ENCODE assay signal across 8 cellular contexts in genomic region chr4:39514266-39514665, GRCh38. TPM values are rescaled to one million over a fixed set of nuclear protein-coding genes. Genes with fewer than 3 reads are reported as not detected.
A peak's percentile ranks its signal among the peaks of the same experiment; 100 is the strongest.
DNase-seq lines count a peak whose midpoint lies in the region; ATAC-seq, FAIRE-seq and TF ChIP-seq lines count a peak whose summit lies in the region.
"Not testable (repeated sequence)": the region's sequence is repeated elsewhere in the genome, so short reads cannot be mapped to it uniquely, and the experiment has no call there.

No MANE protein-coding gene starts in this region.

- TF ChIP-seq RAD21 in HepG2 (CRISPR knock-in tag; IDR thresholded peaks at IDR 0.05): not testable (repeated sequence)

- ATAC-seq in body of pancreas, HepG2: not testable (repeated sequence)

- TF ChIP-seq CTCF in 22Rv1 (IDR thresholded peaks at IDR 0.05); PC-9 (conservative IDR thresholded peaks at IDR 0.05); body of pancreas (IDR thresholded peaks at IDR 0.05); esophagus squamous epithelium (IDR thresholded peaks at IDR 0.05); HepG2 (CRISPR knock-in tag; IDR thresholded peaks at IDR 0.05); transverse colon (IDR thresholded peaks at IDR 0.05): not testable (repeated sequence)

- H4K20me1 ChIP-seq in GM23248 (ENCODE audit: insufficient read depth); PC-9 (ENCODE audit: insufficient read depth); HepG2 (ENCODE audit: insufficient read depth, low read length): not testable (repeated sequence)

- H2AFZ ChIP-seq in GM23248; PC-9; HepG2 (ENCODE audit: low read length): not testable (repeated sequence)

- not testable (repeated sequence) for H3K4me1 ChIP-seq in GM23248 (ENCODE audit: insufficient read depth); mucosa of rectum (ENCODE audit: control insufficient read depth in 2 of 2, insufficient read depth in 2 of 2, low read length in 2 of 2)
- H3K4me1 ChIP-seq in PC-9 (replicated peaks; ENCODE audit: insufficient read depth) (peaks cover 34% of the 10 kb centered on the region), body of pancreas (peaks cover 24% of the 10 kb centered on the region), esophagus squamous epithelium (peaks cover 0 to 18% (median 0%) of the 10 kb centered on the region in 3 donors), HepG2 (ENCODE audit: insufficient read depth, low read length) (peaks cover 60% of the 10 kb centered on the region), transverse colon (peaks cover 0 to 25% (median 7%) of the 10 kb centered on the region in 4 donors)

- TF ChIP-seq EP300 in HepG2 (IDR thresholded peaks at IDR 0.05; ENCODE audit: low read depth in 2 of 2, low read length in 2 of 2); HepG2 (CRISPR knock-in tag; IDR thresholded peaks at IDR 0.05; ENCODE audit: borderline replicate concordance); transverse colon (IDR thresholded peaks at IDR 0.05; ENCODE audit: low read depth): not testable (repeated sequence)

- 79 to 100% methylated on average over 1 of the region's 1 CpG for WGBS in GM23248 (ENCODE audit: low coverage in 1 of 2, low lambda C conversion rate in 2 of 2, missing lambda C conversion rate in 2 of 2), 2 experiments
- 90 to 100% methylated on average over 1 of the region's 1 CpG for WGBS in body of pancreas, 2 donors
- 80 to 92% methylated on average over 1 of the region's 1 CpG for WGBS in esophagus squamous epithelium, 2 donors
- 100% methylated on average over 1 of the region's 1 CpG for WGBS in HepG2 (ENCODE audit: low lambda C conversion rate)
- 93 to 100% methylated on average over 1 of the region's 1 CpG for WGBS in transverse colon (ENCODE audit: low coverage in 1 of 2), 2 donors

- not testable (repeated sequence) for H3K4me3 ChIP-seq in GM23248; PC-9; body of pancreas; esophagus squamous epithelium; HepG2 (replicated peaks in 1 of 3; ENCODE audit: insufficient read depth in 1 of 3, low read depth in 2 of 3, low read length in 3 of 3); mucosa of rectum (ENCODE audit: low read length in 2 of 2); transverse colon

- TF ChIP-seq POLR2A in body of pancreas (IDR thresholded peaks at IDR 0.05): peak in 1 of 3 donors; percentile 5
- not testable (repeated sequence) for TF ChIP-seq POLR2A in esophagus squamous epithelium (IDR thresholded peaks at IDR 0.05); HepG2 (IDR thresholded peaks at IDR 0.05; ENCODE audit: insufficient read depth in 1 of 2, low read depth in 2 of 2, low read length in 2 of 2); transverse colon (IDR thresholded peaks at IDR 0.05)

- H3K36me3 ChIP-seq in GM23248 (ENCODE audit: low read depth): peaks cover 76% of the 10 kb centered on the region
- peaks cover 70% of the 10 kb centered on the region for H3K36me3 ChIP-seq in PC-9 (ENCODE audit: low read depth)
- peaks cover 12 to 15% of the 10 kb centered on the region in 2 donors for H3K36me3 ChIP-seq in body of pancreas (replicated peaks in 1 of 2; ENCODE audit: insufficient read depth in 1 of 2, low read depth in 2 of 2)
- H3K36me3 ChIP-seq in esophagus squamous epithelium: peaks cover 0 to 88% (median 39%) of the 10 kb centered on the region in 3 donors
- H3K36me3 ChIP-seq in HepG2 (replicated peaks in 1 of 2; ENCODE audit: control insufficient read depth in 1 of 2, insufficient read depth in 2 of 2, low read length in 2 of 2): peaks cover 22 to 61% of the 10 kb centered on the region in 2 experiments
- peaks cover 31 to 51% of the 10 kb centered on the region in 2 donors for H3K36me3 ChIP-seq in mucosa of rectum (ENCODE audit: control insufficient read depth in 2 of 2, insufficient read depth in 2 of 2, low read length in 2 of 2)
- peaks cover 0 to 36% (median 16%) of the 10 kb centered on the region in 4 donors for H3K36me3 ChIP-seq in transverse colon

- H3K27ac ChIP-seq in 22Rv1 (peak overlapping the region; percentile 94), GM23248 (peak overlapping the region; percentile 69; the same call in 1 of the 2 replicates), PC-9 (peak overlapping the region; percentile 100), body of pancreas (peak overlapping the region in 3 of 4 donors; percentile 65 to 83 (median 66)), esophagus squamous epithelium (peak overlapping the region in 3 of 4 donors; percentile 65 to 72 (median 69)), HepG2 (ENCODE audit: extremely low read length, insufficient read depth, low read length) (peak overlapping the region; percentile 97), mucosa of rectum (ENCODE audit: low read depth in 2 of 2, low read length in 2 of 2) (peak overlapping the region; percentile 17 to 47), transverse colon (peak overlapping the region; percentile 64 to 79 (median 76))

- not testable (repeated sequence) for H3K9ac ChIP-seq in GM23248; mucosa of rectum (ENCODE audit: low read depth in 1 of 2, low read length in 2 of 2)
- H3K9ac ChIP-seq in HepG2 (ENCODE audit: insufficient read depth, low read depth, low read length): peak overlapping the region; percentile 13; the same call in 1 of the 2 replicates

- H3K79me2 ChIP-seq in GM23248 (ENCODE audit: insufficient read depth): peaks cover 100% of the 10 kb centered on the region
- peaks cover 67% of the 10 kb centered on the region for H3K79me2 ChIP-seq in PC-9 (ENCODE audit: low read depth)
- peaks cover 64% of the 10 kb centered on the region for H3K79me2 ChIP-seq in HepG2 (ENCODE audit: insufficient read depth, low read length)

- not testable (repeated sequence) for H3K27me3 ChIP-seq in GM23248 (replicated peaks; ENCODE audit: insufficient read depth); PC-9 (ENCODE audit: insufficient read depth, low read depth); body of pancreas; esophagus squamous epithelium; HepG2 (ENCODE audit: control insufficient read depth in 1 of 2, insufficient read depth in 2 of 2, low read length in 2 of 2); mucosa of rectum (ENCODE audit: control insufficient read depth in 2 of 2, insufficient read depth in 2 of 2, low read length in 2 of 2); transverse colon

- in situ Hi-C loops in GM23248 (cut with MboI); HepG2 (cut with HindIII; ENCODE audit: extremely low pct_ligation_motif_present, low pct_unique_long_range_greater_than_20kb); transverse colon (cut with MboI; ENCODE audit: low pct_ligation_motif_present in 1 of 4, low pct_unique_long_range_greater_than_20kb in 1 of 4, low sequenced_read_pairs in 3 of 4): not testable (repeated sequence)

- H3K4me2 ChIP-seq in GM23248 (ENCODE audit: unreplicated experiment): not testable (repeated sequence)
- H3K4me2 ChIP-seq in PC-9 (peak overlapping the region; percentile 57), HepG2 (ENCODE audit: low read depth, low read length) (peak overlapping the region; percentile 15; the same call in 1 of the 2 replicates)

- not testable (repeated sequence) for DNase-seq in GM23248; PC-9; body of pancreas; esophagus squamous epithelium (lab: John Stamatoyannopoulos, UW); HepG2 (ENCODE audit: low spot score); transverse colon

- intact Hi-C loops in PC-9 (cut with micrococcal nuclease; ENCODE audit: unreplicated experiment); body of pancreas (cut with DNase I); esophagus squamous epithelium (cut with DNase I); HepG2 (cut with micrococcal nuclease; ENCODE audit: unreplicated experiment); transverse colon (cut with DNase I; ENCODE audit: low total_unique reads): not testable (repeated sequence)

- POLR2A ChIA-PET in PC-9 (lab: Charles Lee; ENCODE audit: unreplicated experiment) (interaction anchor here (0.6 kb wide), 1 partner anchor 8 kb away, joined by 5 read pairs; no protein-coding TSS in a partner anchor), HepG2 (lab: Yijun Ruan, JAX) (interaction anchor here (0.9 to 3.2 kb wide), 6 partner anchors 8 to 124 kb away, joined by 4 to 75 read pairs (median 8); partner anchors contain the start of genes LIAS, RPL9, SMIM14 and UGDH)

- CTCF ChIA-PET in PC-9 (lab: Charles Lee); HepG2 (lab: Yijun Ruan, JAX; ENCODE audit: low intra/inter-chr PET ratio, low total read pairs): not testable (repeated sequence)

- peaks cover 31% of the 10 kb centered on the region for H3F3A ChIP-seq in GM23248 (ENCODE audit: insufficient read depth)
- peaks cover 86% of the 10 kb centered on the region for H3F3A ChIP-seq in PC-9 (ENCODE audit: insufficient read depth, low read depth)

- not testable (repeated sequence) for BruUV-seq in PC-9 (replicated peaks; lab: Mats Ljungman, UMichigan); HepG2 (replicated peaks; lab: Mats Ljungman, UMichigan)

- not testable (repeated sequence) for H3K9me3 ChIP-seq in GM23248 (ENCODE audit: low read depth); PC-9 (ENCODE audit: insufficient read depth, low read depth); body of pancreas; esophagus squamous epithelium; HepG2 (ENCODE audit: low read length); mucosa of rectum (ENCODE audit: control insufficient read depth in 2 of 2, low read length in 2 of 2); transverse colon

- not testable (repeated sequence) for FAIRE-seq in HepG2 (lab: Jason Lieb, UNC)

- H3K9me2 ChIP-seq in GM23248 (ENCODE audit: insufficient read depth); PC-9 (ENCODE audit: insufficient read depth): not testable (repeated sequence)

RNA-seq across cellular contexts. Expression of gene UGDH, which starts 13.0 kb away (rescaled TPM):
- 197 and 263 TPM in 2 replicates for total RNA-seq in GM23248 (2014; rRNA removed; shearing (Covaris generic))
- polyA plus RNA-seq in GM23248 (2016; fragmentation: Nextera tagmentation; extraction: Ambion mirVana): 140 and 154 TPM in 2 replicates
- total RNA-seq in PC-9 (2021): 88.6 and 98.5 TPM in 2 replicates
- total RNA-seq in body of pancreas: 100 to 1,000 TPM in 1 of 2 donors, 10 to 100 TPM in 1; 71.1 to 107 TPM
- 100 to 1,000 TPM in 2 of 4 donors, 10 to 100 TPM in 2; 55.2 to 188 (median 98.0) TPM for total RNA-seq in esophagus squamous epithelium
- total RNA-seq in HepG2 (2016; rRNA removed; fragmentation: Illumina TruSeq; extraction: Trizol): 384 and 661 TPM in 2 replicates
- 49.0 and 58.6 TPM in 2 replicates for total RNA-seq in HepG2 (2016; cell fraction: cytosol; rRNA removed; fragmentation: Illumina TruSeq; extraction: Trizol; ENCODE audit: low read depth)
- 384 and 616 TPM in 2 replicates for total RNA-seq in HepG2 (2016; cell fraction: insoluble cytoplasmic fraction; rRNA removed; fragmentation: Illumina TruSeq; extraction: Trizol)
- total RNA-seq in HepG2 (2016; cell fraction: membrane; rRNA removed; fragmentation: Illumina TruSeq; extraction: Trizol): 167 and 182 TPM in 2 replicates
- 162 and 184 TPM in 2 replicates for total RNA-seq in HepG2 (2016; cell fraction: nucleus; rRNA removed; fragmentation: Illumina TruSeq; extraction: Trizol)
- polyA plus RNA-seq in HepG2 (2011; rRNA removed): 89.8 and 99.0 TPM in 2 replicates
- polyA plus RNA-seq in HepG2 (2011; cell fraction: cytosol; rRNA removed): 131 and 185 TPM in 2 replicates
- polyA plus RNA-seq in HepG2 (2011; cell fraction: nucleus; rRNA removed): 44.8 and 67.6 TPM in 2 replicates
- 212 and 239 TPM in 2 replicates for polyA plus RNA-seq in HepG2 (2012)
- polyA plus RNA-seq in HepG2 (2016; cell fraction: cytosol; fragmentation: Illumina TruSeq; extraction: Trizol; ENCODE audit: low read depth): 39.4 and 40.4 TPM in 2 replicates
- 556 and 565 TPM in 2 replicates for polyA plus RNA-seq in HepG2 (2016; cell fraction: insoluble cytoplasmic fraction; fragmentation: Illumina TruSeq; extraction: Trizol; ENCODE audit: low read depth)
- 86.5 and 96.6 TPM in 2 replicates for polyA plus RNA-seq in HepG2 (2016; cell fraction: membrane; fragmentation: Illumina TruSeq; extraction: Trizol; ENCODE audit: low read depth)
- 181 and 193 TPM in 2 replicates for polyA plus RNA-seq in HepG2 (2016; cell fraction: nucleus; fragmentation: Illumina TruSeq; extraction: Trizol; ENCODE audit: insufficient read depth, low read depth)
- 9.9 and 42.1 TPM in 2 replicates for polyA minus RNA-seq in HepG2 (2011; rRNA and poly(A)+ RNA removed; ENCODE audit: low replicate concordance)
- 257 and 288 TPM in 2 replicates for polyA minus RNA-seq in HepG2 (2011; cell fraction: cytosol; rRNA and poly(A)+ RNA removed)
- polyA minus RNA-seq in HepG2 (2011; cell fraction: nucleus; rRNA and poly(A)+ RNA removed): 82.3 and 114 TPM in 2 replicates
- 100 to 1,000 TPM; 293 to 849 (median 479) TPM for total RNA-seq in transverse colon

RNA-seq across cellular contexts. Expression of gene LIAS, which starts 55.4 kb away (rescaled TPM):
- total RNA-seq in GM23248 (2014; rRNA removed; shearing (Covaris generic)): 5.7 and 15.7 TPM in 2 replicates
- polyA plus RNA-seq in GM23248 (2016; fragmentation: Nextera tagmentation; extraction: Ambion mirVana) (5.6 and 6.8 TPM in 2 replicates), HepG2 (2011; rRNA removed) (11.4 and 16.0 TPM in 2 replicates)
- total RNA-seq in PC-9 (2021) (16.3 and 16.4 TPM in 2 replicates), body of pancreas (10 to 100 TPM in 1 of 2 donors, 1 to 10 TPM in 1; 4.9 to 15.3 TPM), esophagus squamous epithelium (10 to 100 TPM in 3 of 4 donors, 1 to 10 TPM in 1; 9.1 to 17.8 (median 13.1) TPM), HepG2 (2016; rRNA removed; fragmentation: Illumina TruSeq; extraction: Trizol) (16.6 and 18.3 TPM in 2 replicates), transverse colon (10 to 100 TPM in 3 of 4 donors, 1 to 10 TPM in 1; 2.6 to 27.3 (median 13.0) TPM)
- total RNA-seq in HepG2 (2016; cell fraction: cytosol; rRNA removed; fragmentation: Illumina TruSeq; extraction: Trizol; ENCODE audit: low read depth): 5.2 and 5.6 TPM in 2 replicates
- total RNA-seq in HepG2 (2016; cell fraction: insoluble cytoplasmic fraction; rRNA removed; fragmentation: Illumina TruSeq; extraction: Trizol): 15.0 and 16.2 TPM in 2 replicates
- total RNA-seq in HepG2 (2016; cell fraction: membrane; rRNA removed; fragmentation: Illumina TruSeq; extraction: Trizol): 8.9 and 9.9 TPM in 2 replicates
- 14.3 and 14.8 TPM in 2 replicates for total RNA-seq in HepG2 (2016; cell fraction: nucleus; rRNA removed; fragmentation: Illumina TruSeq; extraction: Trizol)
- polyA plus RNA-seq in HepG2 (2011; cell fraction: cytosol; rRNA removed): 7.9 and 8.2 TPM in 2 replicates
- polyA plus RNA-seq in HepG2 (2011; cell fraction: nucleus; rRNA removed): 5.6 and 9.5 TPM in 2 replicates
- polyA plus RNA-seq in HepG2 (2012): 12.1 and 15.8 TPM in 2 replicates
- 4.1 and 4.2 TPM in 2 replicates for polyA plus RNA-seq in HepG2 (2016; cell fraction: cytosol; fragmentation: Illumina TruSeq; extraction: Trizol; ENCODE audit: low read depth)
- polyA plus RNA-seq in HepG2 (2016; cell fraction: insoluble cytoplasmic fraction; fragmentation: Illumina TruSeq; extraction: Trizol; ENCODE audit: low read depth): 19.8 and 20.7 TPM in 2 replicates
- 7.1 and 7.2 TPM in 2 replicates for polyA plus RNA-seq in HepG2 (2016; cell fraction: membrane; fragmentation: Illumina TruSeq; extraction: Trizol; ENCODE audit: low read depth)
- polyA plus RNA-seq in HepG2 (2016; cell fraction: nucleus; fragmentation: Illumina TruSeq; extraction: Trizol; ENCODE audit: insufficient read depth, low read depth): 29.7 and 30.7 TPM in 2 replicates
- polyA minus RNA-seq in HepG2 (2011; rRNA and poly(A)+ RNA removed; ENCODE audit: low replicate concordance): 1.7 and 4.9 TPM in 2 replicates
- polyA minus RNA-seq in HepG2 (2011; cell fraction: cytosol; rRNA and poly(A)+ RNA removed): 4.3 and 5.0 TPM in 2 replicates
- polyA minus RNA-seq in HepG2 (2011; cell fraction: nucleus; rRNA and poly(A)+ RNA removed): 13.9 and 19.6 TPM in 2 replicates

RNA-seq across cellular contexts. Expression of gene RPL9, which starts 55.5 kb away (rescaled TPM):
- total RNA-seq in GM23248 (2014; rRNA removed; shearing (Covaris generic)): 3,138 and 3,826 TPM in 2 replicates
- polyA plus RNA-seq in GM23248 (2016; fragmentation: Nextera tagmentation; extraction: Ambion mirVana): 588 and 627 TPM in 2 replicates
- 792 and 1,023 TPM in 2 replicates for total RNA-seq in PC-9 (2021)
- 1,000 to 10,000 TPM in 1 of 2 donors, 100 to 1,000 TPM in 1; 811 to 1,738 TPM for total RNA-seq in body of pancreas
- 1,000 to 10,000 TPM; 2,242 to 7,905 (median 4,182) TPM for total RNA-seq in esophagus squamous epithelium
- 2,148 and 2,808 TPM in 2 replicates for total RNA-seq in HepG2 (2016; rRNA removed; fragmentation: Illumina TruSeq; extraction: Trizol)
- 2,980 and 3,556 TPM in 2 replicates for total RNA-seq in HepG2 (2016; cell fraction: cytosol; rRNA removed; fragmentation: Illumina TruSeq; extraction: Trizol; ENCODE audit: low read depth)
- 2,243 and 2,719 TPM in 2 replicates for total RNA-seq in HepG2 (2016; cell fraction: insoluble cytoplasmic fraction; rRNA removed; fragmentation: Illumina TruSeq; extraction: Trizol)
- total RNA-seq in HepG2 (2016; cell fraction: membrane; rRNA removed; fragmentation: Illumina TruSeq; extraction: Trizol): 4,819 and 5,825 TPM in 2 replicates
- total RNA-seq in HepG2 (2016; cell fraction: nucleus; rRNA removed; fragmentation: Illumina TruSeq; extraction: Trizol): 939 and 947 TPM in 2 replicates
- 849 and 993 TPM in 2 replicates for polyA plus RNA-seq in HepG2 (2011; rRNA removed)
- polyA plus RNA-seq in HepG2 (2011; cell fraction: cytosol; rRNA removed): 1,096 and 1,918 TPM in 2 replicates
- 226 and 300 TPM in 2 replicates for polyA plus RNA-seq in HepG2 (2011; cell fraction: nucleus; rRNA removed)
- polyA plus RNA-seq in HepG2 (2012): 2,363 and 2,846 TPM in 2 replicates
- 1,711 and 1,965 TPM in 2 replicates for polyA plus RNA-seq in HepG2 (2016; cell fraction: cytosol; fragmentation: Illumina TruSeq; extraction: Trizol; ENCODE audit: low read depth)
- polyA plus RNA-seq in HepG2 (2016; cell fraction: insoluble cytoplasmic fraction; fragmentation: Illumina TruSeq; extraction: Trizol; ENCODE audit: low read depth): 1,418 and 1,522 TPM in 2 replicates
- 2,738 and 2,765 TPM in 2 replicates for polyA plus RNA-seq in HepG2 (2016; cell fraction: membrane; fragmentation: Illumina TruSeq; extraction: Trizol; ENCODE audit: low read depth)
- polyA plus RNA-seq in HepG2 (2016; cell fraction: nucleus; fragmentation: Illumina TruSeq; extraction: Trizol; ENCODE audit: insufficient read depth, low read depth): 819 and 843 TPM in 2 replicates
- polyA minus RNA-seq in HepG2 (2011; rRNA and poly(A)+ RNA removed; ENCODE audit: low replicate concordance): 55.2 and 89.0 TPM in 2 replicates
- 458 and 550 TPM in 2 replicates for polyA minus RNA-seq in HepG2 (2011; cell fraction: cytosol; rRNA and poly(A)+ RNA removed)
- polyA minus RNA-seq in HepG2 (2011; cell fraction: nucleus; rRNA and poly(A)+ RNA removed): 350 and 404 TPM in 2 replicates
- 1,000 to 10,000 TPM in 2 of 4 donors, 100 to 1,000 TPM in 2; 408 to 2,811 (median 1,755) TPM for total RNA-seq in transverse colon

Comparison
In these comparisons a context has a peak if more than half of its experiments do, and no peak if none do; other contexts are left out.
1. H3K27ac ChIP-seq: peak in every context shown above with its lines; median percentile 100 in PC-9; 97 in HepG2; 94 in 22Rv1; 76 in transverse colon; 69 in GM23248; 69 in esophagus squamous epithelium; 66 in body of pancreas; 32 in mucosa of rectum.